11 cellular contexts compared by ENCODE assay signal in genomic region chr9:130327070-130327780, GRCh38.
A peak's percentile ranks its signal among the peaks of the same experiment; 100 is the strongest.
DNase-seq lines count a peak whose midpoint lies in the region; ATAC-seq and TF ChIP-seq lines count a peak whose summit lies in the region.
"Had no signal": no experiment of that assay in that cellular context is flagged by ENCODE, and none has a peak within 500 bp of the region (broad histone marks: within the 10 kb centered on the region; RNA-seq: fewer than 3 reads in every experiment).

No MANE protein-coding gene starts in this region.

- H3K4me3 ChIP-seq in AG10803 (ENCODE audit: low read length): no peak overlapping the region
- no peak overlapping the region for H3K4me3 ChIP-seq in brain microvascular endothelial cell (ENCODE audit: low read depth, low read length)

- peaks cover 53% of the 10 kb centered on the region for H3K27me3 ChIP-seq in brain microvascular endothelial cell (replicated peaks)

- H3K27me3 Mint-ChIP-seq in HFFc6 (ENCODE audit: insufficient read depth) (peaks cover 21% of the 10 kb centered on the region), nephron progenitor cell (ENCODE audit: low read depth, poor library complexity) (peaks cover 26% of the 10 kb centered on the region)
- peaks cover 10 to 92% (median 46%) of the 10 kb centered on the region in 5 donors for H3K27me3 Mint-ChIP-seq in naive thymus-derived CD8-positive, alpha-beta T cell

- POLR2A ChIA-PET in naive thymus-derived CD8-positive, alpha-beta T cell (lab: Charles Lee): no interaction called here

- H3K9me3 Mint-ChIP-seq in HFFc6 (no peaks in the 10 kb centered on the region), nephron progenitor cell (no peaks in the 10 kb centered on the region)
- no peaks in the 10 kb centered on the region for H3K9me3 Mint-ChIP-seq in naive thymus-derived CD8-positive, alpha-beta T cell
- H3K9me3 Mint-ChIP-seq: activated T-cell treated with anti-CD3 and anti-CD28 coated beads, Interleukin-2, amount 50 U/mL, for 4 hours; natural killer cell had no signal

- ATAC-seq in naive thymus-derived CD8-positive, alpha-beta T cell: no peak
- ATAC-seq: natural killer cell had no signal

- no peaks in the 10 kb centered on the region for H3K36me3 ChIP-seq in brain microvascular endothelial cell (replicated peaks)

- in situ Hi-C loops in brain microvascular endothelial cell (cut with HindIII; ENCODE audit: low pct_ligation_motif_present, low sequenced_read_pairs): no loop called here

- H3K4me3 Mint-ChIP-seq in HFFc6 (no peak overlapping the region), nephron progenitor cell (no peak overlapping the region)
- no peak overlapping the region for H3K4me3 Mint-ChIP-seq in naive thymus-derived CD8-positive, alpha-beta T cell
- H3K4me3 Mint-ChIP-seq: activated T-cell treated with anti-CD3 and anti-CD28 coated beads, Interleukin-2, amount 50 U/mL, for 4 hours; natural killer cell had no signal

- H3K27ac Mint-ChIP-seq in HFFc6: no peak overlapping the region
- H3K27ac Mint-ChIP-seq in nephron progenitor cell: no peak overlapping the region
- peak overlapping the region in 1 of 10 donors; percentile 5 for H3K27ac Mint-ChIP-seq in naive thymus-derived CD8-positive, alpha-beta T cell
- H3K27ac Mint-ChIP-seq: natural killer cell had no signal

- H3K4me1 Mint-ChIP-seq in HFFc6 (ENCODE audit: low read depth) (peaks cover 15% of the 10 kb centered on the region), nephron progenitor cell (peaks cover 74% of the 10 kb centered on the region)
- no peaks in the 10 kb centered on the region for H3K4me1 Mint-ChIP-seq in naive thymus-derived CD8-positive, alpha-beta T cell
- H3K4me1 Mint-ChIP-seq: natural killer cell had no signal

- DNase-seq in AG10803 (ENCODE audit: low read depth) (no peak), HFFc6 (no peak), brain microvascular endothelial cell (no peak), nephron progenitor cell (peak; percentile 57), NCI-H187 treated with DMSO at 0.1 percent for 48 hours (lab: John Stamatoyannopoulos, UW) (no peak), NCI-H1694 (lab: John Stamatoyannopoulos, UW) (no peak), NCI-H1436 (lab: John Stamatoyannopoulos, UW) (no peak)
- no peak for DNase-seq in naive thymus-derived CD8-positive, alpha-beta T cell
- DNase-seq: activated T-cell treated with anti-CD3 and anti-CD28 coated beads, Interleukin-2, amount 50 U/mL, for 4 hours; natural killer cell had no signal

- TF ChIP-seq CTCF in AG10803 (conservative IDR thresholded peaks at IDR 0.05; ENCODE audit: low read length) (peak; percentile 34), HFFc6 (IDR thresholded peaks at IDR 0.05) (peak; percentile 58), brain microvascular endothelial cell (IDR thresholded peaks at IDR 0.05; ENCODE audit: low read depth, low read length, missing control alignments) (peak; percentile 57), nephron progenitor cell (IDR thresholded peaks at IDR 0.05) (peak; percentile 39)

- H3K27ac ChIP-seq in brain microvascular endothelial cell: no peak overlapping the region
- H3K27ac ChIP-seq: epithelial cell of prostate had no signal

- no peaks in the 10 kb centered on the region for H3K36me3 Mint-ChIP-seq in HFFc6 (ENCODE audit: low read depth)
- H3K36me3 Mint-ChIP-seq in nephron progenitor cell (ENCODE audit: low read depth): no peaks in the 10 kb centered on the region
- no peaks in the 10 kb centered on the region for H3K36me3 Mint-ChIP-seq in naive thymus-derived CD8-positive, alpha-beta T cell
- H3K36me3 Mint-ChIP-seq: natural killer cell had no signal
